Comparison of ENCODE assay signal across 8 cellular contexts in the genomic region with DNA sequence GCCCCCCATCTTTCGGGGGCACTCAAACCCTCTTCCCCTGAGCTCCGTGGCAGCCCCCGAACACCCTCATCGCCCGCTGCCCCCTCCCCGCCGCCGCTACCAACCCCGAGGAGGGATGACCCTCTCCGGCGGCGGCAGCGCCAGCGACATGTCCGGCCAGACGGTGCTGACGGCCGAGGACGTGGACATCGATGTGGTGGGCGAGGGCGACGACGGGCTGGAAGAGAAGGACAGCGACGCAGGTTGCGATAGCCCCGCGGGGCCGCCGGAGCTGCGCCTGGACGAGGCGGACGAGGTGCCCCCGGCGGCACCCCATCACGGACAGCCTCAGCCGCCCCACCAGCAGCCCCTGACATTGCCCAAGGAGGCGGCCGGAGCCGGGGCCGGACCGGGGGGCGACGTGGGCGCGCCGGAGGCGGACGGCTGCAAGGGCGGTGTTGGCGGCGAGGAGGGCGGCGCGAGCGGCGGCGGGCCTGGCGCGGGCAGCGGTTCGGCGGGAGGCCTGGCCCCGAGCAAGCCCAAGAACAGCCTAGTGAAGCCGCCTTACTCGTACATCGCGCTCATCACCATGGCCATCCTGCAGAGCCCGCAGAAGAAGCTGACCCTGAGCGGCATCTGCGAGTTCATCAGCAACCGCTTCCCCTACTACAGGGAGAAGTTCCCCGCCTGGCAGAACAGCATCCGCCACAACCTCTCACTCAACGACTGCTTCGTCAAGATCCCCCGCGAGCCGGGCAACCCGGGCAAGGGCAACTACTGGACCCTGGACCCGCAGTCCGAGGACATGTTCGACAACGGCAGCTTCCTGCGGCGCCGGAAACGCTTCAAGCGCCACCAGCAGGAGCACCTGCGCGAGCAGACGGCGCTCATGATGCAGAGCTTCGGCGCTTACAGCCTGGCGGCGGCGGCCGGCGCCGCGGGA. TPM values are rescaled to one million over a fixed set of nuclear protein-coding genes. Genes with fewer than 3 reads are reported as not detected.
DNase-seq lines count a peak whose midpoint lies in the region; ATAC-seq and TF ChIP-seq lines count a peak whose summit lies in the region.

No MANE protein-coding gene starts in this region.

- ATAC-seq in activated naive CD8-positive, alpha-beta T cell treated with anti-CD3 and anti-CD28 coated beads, Interleukin-2, amount 10 ng/mL, durations not matched to agents 7 days and 5 days (ENCODE audit: low read depth) = peak; percentile 34
- no peak for ATAC-seq in HG03469 (IDR thresholded peaks at IDR 0.05; ENCODE audit: unreplicated experiment)

- peaks cover 85% of the 10 kb centered on the region for H3K27me3 ChIP-seq in thymus (ENCODE audit: control insufficient read depth, insufficient read depth)

- peak overlapping the region; percentile 65 for H3K4me3 Mint-ChIP-seq in activated naive CD8-positive, alpha-beta T cell treated with anti-CD3 and anti-CD28 coated beads, Interleukin-2, amount 10 ng/mL, durations not matched to agents 7 days and 5 days

- DNase-seq in activated T-cell treated with anti-CD3 and anti-CD28 coated beads for 48 hours (ENCODE audit: low read depth) = peak; percentile 33
- no peak for DNase-seq in activated T-cell treated with anti-CD3 and anti-CD28 coated beads for 4 hours
- peak; percentile 53 to 84 for DNase-seq in NCI-H526 (lab: John Stamatoyannopoulos, UW)
- DNase-seq in activated naive CD8-positive, alpha-beta T cell treated with anti-CD3 and anti-CD28 coated beads, Interleukin-2, amount 10 ng/mL, durations not matched to agents 7 days and 5 days = peak; percentile 71
- peak in 1 of 2 donors; percentile 85 for DNase-seq in lower leg skin (ENCODE audit: low spot score in 2 of 2)
- no peak for DNase-seq in effector CD4-positive, alpha-beta T cell

- H3K36me3 Mint-ChIP-seq in activated naive CD8-positive, alpha-beta T cell treated with anti-CD3 and anti-CD28 coated beads, Interleukin-2, amount 10 ng/mL, durations not matched to agents 7 days and 5 days = peaks cover 11% of the 10 kb centered on the region

- no peak for TF ChIP-seq CTCF in lower leg skin (IDR thresholded peaks at IDR 0.05)

- no peak for TF ChIP-seq POLR2A in lower leg skin (IDR thresholded peaks at IDR 0.05)

- peaks cover 23% of the 10 kb centered on the region for H3K4me1 ChIP-seq in thymus (ENCODE audit: control insufficient read depth, insufficient read depth, low read length)

- H3K4me3 ChIP-seq in lower leg skin (ENCODE audit: low read depth, poor library complexity, severe bottlenecking) (peak overlapping the region; percentile 23), thymus (ENCODE audit: low read length) (peak overlapping the region; percentile 50)

- H3K27ac Mint-ChIP-seq in activated naive CD8-positive, alpha-beta T cell treated with anti-CD3 and anti-CD28 coated beads, Interleukin-2, amount 10 ng/mL, durations not matched to agents 7 days and 5 days = peak overlapping the region; percentile 56

- WGBS in lower leg skin, 2 donors = 1 to 2% methylated on average over 50 to 83 of the region's 104 CpGs
- WGBS in thymus = 3% methylated on average over 104 of the region's 104 CpGs

- intact Hi-C loops in lower leg skin (cut with DNase I; ENCODE audit: low total_unique reads) = no loop called here

- peaks cover 3% of the 10 kb centered on the region for H3K9me3 ChIP-seq in thymus (ENCODE audit: control insufficient read depth)

- POLR2A ChIA-PET in activated naive CD8-positive, alpha-beta T cell treated with anti-CD3 and anti-CD28 coated beads, Interleukin-2, amount 10 ng/mL, durations not matched to agents 7 days and 5 days (lab: Charles Lee) = interaction anchor here (0.5 kb wide), 1 partner anchor 15 kb away, joined by 3 read pairs; no protein-coding TSS in a partner anchor

- H3K4me1 Mint-ChIP-seq in activated naive CD8-positive, alpha-beta T cell treated with anti-CD3 and anti-CD28 coated beads, Interleukin-2, amount 10 ng/mL, durations not matched to agents 7 days and 5 days = peaks cover 37% of the 10 kb centered on the region

- H3K36me3 ChIP-seq in thymus (ENCODE audit: control insufficient read depth, insufficient read depth) = peaks cover 3% of the 10 kb centered on the region

- H3K9me3 Mint-ChIP-seq in activated naive CD8-positive, alpha-beta T cell treated with anti-CD3 and anti-CD28 coated beads, Interleukin-2, amount 10 ng/mL, durations not matched to agents 7 days and 5 days = peaks cover 7% of the 10 kb centered on the region

- H3K27me3 Mint-ChIP-seq in activated naive CD8-positive, alpha-beta T cell treated with anti-CD3 and anti-CD28 coated beads, Interleukin-2, amount 10 ng/mL, durations not matched to agents 7 days and 5 days = peaks cover 79% of the 10 kb centered on the region

- H3K27ac ChIP-seq in thymus (ENCODE audit: low read depth) = no peak overlapping the region

RNA-seq across cellular contexts. Expression of a gene that starts 0.8 kb away (rescaled TPM):
- not detected for total RNA-seq in activated naive CD8-positive, alpha-beta T cell treated with anti-CD3 and anti-CD28 coated beads, Interleukin-2, amount 10 ng/mL, durations not matched to agents 7 days and 5 days
- total RNA-seq in lower leg skin = 1 to 10 TPM in 3 of 4 donors, not detected in 1; 1.3 to 4.2 (median 2.0) TPM
- 0.11 TPM for polyA plus RNA-seq in thymus

RNA-seq across cellular contexts. Expression of a gene that starts 44.2 kb away (rescaled TPM):
- total RNA-seq in activated naive CD8-positive, alpha-beta T cell treated with anti-CD3 and anti-CD28 coated beads, Interleukin-2, amount 10 ng/mL, durations not matched to agents 7 days and 5 days = 10 to 100 TPM; 23.0 to 25.7 TPM
- 10 to 100 TPM in 3 of 4 donors, 1 to 10 TPM in 1; 8.4 to 14.7 (median 12.3) TPM for total RNA-seq in lower leg skin
- 52.2 TPM for polyA plus RNA-seq in thymus

Comparison
In these comparisons a context has a peak if more than half of its experiments do, and no peak if none do; other contexts are left out.
1. DNase-seq: peak in activated T-cell treated with anti-CD3 and anti-CD28 coated beads for 48 hours (single experiment), NCI-H526 (2 of 2) and activated naive CD8-positive, alpha-beta T cell treated with anti-CD3 and anti-CD28 coated beads, Interleukin-2, amount 10 ng/mL, durations not matched to agents 7 days and 5 days (single experiment); none in activated T-cell treated with anti-CD3 and anti-CD28 coated beads for 4 hours (single experiment) and effector CD4-positive, alpha-beta T cell (single experiment).